ENCODE assay signal across 1 cellular context in the genomic region with DNA sequence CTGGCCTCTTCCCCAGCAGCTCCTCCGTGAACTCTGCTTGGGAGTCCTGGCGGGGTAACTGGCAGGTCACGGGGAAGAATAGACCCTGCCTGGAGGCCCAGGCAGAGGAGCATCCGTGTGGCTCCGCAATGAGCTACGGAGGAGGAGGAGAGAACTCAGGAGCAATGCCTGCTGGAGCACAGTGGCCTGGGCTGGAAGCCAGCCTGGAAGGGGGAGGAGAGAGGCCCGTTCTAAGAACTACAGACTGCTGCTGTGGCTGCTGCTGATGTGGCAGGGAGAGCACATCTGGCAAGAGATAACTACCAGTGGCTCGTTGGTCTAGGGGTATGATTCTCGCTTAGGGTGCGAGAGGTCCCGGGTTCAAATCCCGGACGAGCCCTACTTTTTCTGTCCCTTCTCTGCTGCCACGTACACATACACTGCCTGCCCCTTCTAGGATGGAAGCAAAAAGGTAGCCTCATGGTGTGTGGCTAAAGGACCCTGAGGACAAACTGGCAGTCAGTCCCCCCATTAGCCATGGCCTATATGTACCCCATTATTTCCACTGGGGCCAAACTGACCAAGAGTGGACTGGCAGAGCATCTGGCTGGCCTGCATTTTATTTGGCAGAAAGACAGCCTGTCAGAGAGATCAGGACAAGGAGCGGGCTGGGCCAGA.
A peak's percentile ranks its signal among the peaks of the same experiment; 100 is the strongest.
TF ChIP-seq lines count a peak whose summit lies in the region.

No MANE protein-coding gene starts in this region.

TF ChIP-seq in HepG2, 621 proteins besides CTCF, POLR2A, EP300 and RAD21 (continued from another document):
- TF ChIP-seq, protein P1, sequence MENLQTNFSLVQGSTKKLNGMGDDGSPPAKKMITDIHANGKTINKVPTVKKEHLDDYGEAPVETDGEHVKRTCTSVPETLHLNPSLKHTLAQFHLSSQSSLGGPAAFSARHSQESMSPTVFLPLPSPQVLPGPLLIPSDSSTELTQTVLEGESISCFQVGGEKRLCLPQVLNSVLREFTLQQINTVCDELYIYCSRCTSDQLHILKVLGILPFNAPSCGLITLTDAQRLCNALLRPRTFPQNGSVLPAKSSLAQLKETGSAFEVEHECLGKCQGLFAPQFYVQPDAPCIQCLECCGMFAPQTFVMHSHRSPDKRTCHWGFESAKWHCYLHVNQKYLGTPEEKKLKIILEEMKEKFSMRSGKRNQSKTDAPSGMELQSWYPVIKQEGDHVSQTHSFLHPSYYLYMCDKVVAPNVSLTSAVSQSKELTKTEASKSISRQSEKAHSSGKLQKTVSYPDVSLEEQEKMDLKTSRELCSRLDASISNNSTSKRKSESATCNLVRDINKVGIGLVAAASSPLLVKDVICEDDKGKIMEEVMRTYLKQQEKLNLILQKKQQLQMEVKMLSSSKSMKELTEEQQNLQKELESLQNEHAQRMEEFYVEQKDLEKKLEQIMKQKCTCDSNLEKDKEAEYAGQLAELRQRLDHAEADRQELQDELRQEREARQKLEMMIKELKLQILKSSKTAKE (CRISPR knock-in tag; IDR thresholded peaks at IDR 0.05; ENCODE audit: borderline replicate concordance), result no peak
- TF ChIP-seq CBX2 (IDR thresholded peaks at IDR 0.05; ENCODE audit: low read depth, low read length) (no peak), CBX2 (CRISPR knock-in tag; IDR thresholded peaks at IDR 0.05; ENCODE audit: low read depth) (no peak), ZFP82 (CRISPR knock-in tag; IDR thresholded peaks at IDR 0.05; ENCODE audit: borderline replicate concordance) (no peak), HNRNPUL1 (IDR thresholded peaks at IDR 0.05; ENCODE audit: low read depth, low read length) (no peak), NFRKB (IDR thresholded peaks at IDR 0.05) (no peak), EHMT2 (IDR thresholded peaks at IDR 0.05; ENCODE audit: borderline replicate concordance, low read depth, low read length) (no peak), NFE2L1 (CRISPR knock-in tag; IDR thresholded peaks at IDR 0.05; ENCODE audit: borderline replicate concordance) (no peak), FLYWCH1 (CRISPR knock-in tag; IDR thresholded peaks at IDR 0.05) (no peak), GATAD2A (CRISPR knock-in tag; IDR thresholded peaks at IDR 0.05) (no peak), SMAD1 (CRISPR knock-in tag; IDR thresholded peaks at IDR 0.05; ENCODE audit: borderline replicate concordance, low read depth) (no peak), ZNF263 (CRISPR knock-in tag; IDR thresholded peaks at IDR 0.05) (peak; percentile 79), CREM (IDR thresholded peaks at IDR 0.05) (peak; percentile 29; the same call in 1 of the 2 replicates), CREM (CRISPR knock-in tag; IDR thresholded peaks at IDR 0.05) (no peak), NR2C2 (CRISPR knock-in tag; IDR thresholded peaks at IDR 0.05; ENCODE audit: borderline replicate concordance) (0 out of 2 replicates have a peak, but pooled peaks have one; percentile 18), ZNF10 (CRISPR knock-in tag; IDR thresholded peaks at IDR 0.05; ENCODE audit: borderline replicate concordance, low read depth) (no peak), SP5 (CRISPR knock-in tag; IDR thresholded peaks at IDR 0.05; ENCODE audit: borderline replicate concordance, low read depth) (no peak), IRX3 (CRISPR knock-in tag; IDR thresholded peaks at IDR 0.05; ENCODE audit: borderline replicate concordance, low read depth) (no peak), DPF2 (CRISPR knock-in tag; IDR thresholded peaks at IDR 0.05; ENCODE audit: borderline replicate concordance, low read depth) (no peak), ZNF549 (CRISPR knock-in tag; IDR thresholded peaks at IDR 0.05) (no peak), MAF1 (CRISPR knock-in tag; IDR thresholded peaks at IDR 0.05; ENCODE audit: borderline replicate concordance) (peak; percentile 96), ZBTB21 (CRISPR knock-in tag; IDR thresholded peaks at IDR 0.05) (no peak), MIER3 (CRISPR knock-in tag; IDR thresholded peaks at IDR 0.05; ENCODE audit: borderline replicate concordance) (no peak), SRSF9 (IDR thresholded peaks at IDR 0.05; ENCODE audit: borderline replicate concordance, insufficient read depth, low read depth, low read length, poor library complexity, severe bottlenecking) (no peak), NRL (CRISPR knock-in tag; IDR thresholded peaks at IDR 0.05; ENCODE audit: borderline replicate concordance) (no peak; the same call in 1 of the 2 replicates), GABPB1 (CRISPR knock-in tag; IDR thresholded peaks at IDR 0.05) (no peak), HNRNPL (IDR thresholded peaks at IDR 0.05; ENCODE audit: low read depth, low read length) (no peak), JDP2 (CRISPR knock-in tag; IDR thresholded peaks at IDR 0.05; ENCODE audit: borderline replicate concordance) (no peak), ZNF761 (CRISPR knock-in tag; conservative IDR thresholded peaks at IDR 0.05) (no peak), ZFX (CRISPR knock-in tag; IDR thresholded peaks at IDR 0.05; ENCODE audit: low read depth) (peak; percentile 31; the same call in 1 of the 2 replicates), TAF15 (IDR thresholded peaks at IDR 0.05; ENCODE audit: low read depth, low read length, poor library complexity, severe bottlenecking) (no peak)
- TF ChIP-seq, protein P2, sequence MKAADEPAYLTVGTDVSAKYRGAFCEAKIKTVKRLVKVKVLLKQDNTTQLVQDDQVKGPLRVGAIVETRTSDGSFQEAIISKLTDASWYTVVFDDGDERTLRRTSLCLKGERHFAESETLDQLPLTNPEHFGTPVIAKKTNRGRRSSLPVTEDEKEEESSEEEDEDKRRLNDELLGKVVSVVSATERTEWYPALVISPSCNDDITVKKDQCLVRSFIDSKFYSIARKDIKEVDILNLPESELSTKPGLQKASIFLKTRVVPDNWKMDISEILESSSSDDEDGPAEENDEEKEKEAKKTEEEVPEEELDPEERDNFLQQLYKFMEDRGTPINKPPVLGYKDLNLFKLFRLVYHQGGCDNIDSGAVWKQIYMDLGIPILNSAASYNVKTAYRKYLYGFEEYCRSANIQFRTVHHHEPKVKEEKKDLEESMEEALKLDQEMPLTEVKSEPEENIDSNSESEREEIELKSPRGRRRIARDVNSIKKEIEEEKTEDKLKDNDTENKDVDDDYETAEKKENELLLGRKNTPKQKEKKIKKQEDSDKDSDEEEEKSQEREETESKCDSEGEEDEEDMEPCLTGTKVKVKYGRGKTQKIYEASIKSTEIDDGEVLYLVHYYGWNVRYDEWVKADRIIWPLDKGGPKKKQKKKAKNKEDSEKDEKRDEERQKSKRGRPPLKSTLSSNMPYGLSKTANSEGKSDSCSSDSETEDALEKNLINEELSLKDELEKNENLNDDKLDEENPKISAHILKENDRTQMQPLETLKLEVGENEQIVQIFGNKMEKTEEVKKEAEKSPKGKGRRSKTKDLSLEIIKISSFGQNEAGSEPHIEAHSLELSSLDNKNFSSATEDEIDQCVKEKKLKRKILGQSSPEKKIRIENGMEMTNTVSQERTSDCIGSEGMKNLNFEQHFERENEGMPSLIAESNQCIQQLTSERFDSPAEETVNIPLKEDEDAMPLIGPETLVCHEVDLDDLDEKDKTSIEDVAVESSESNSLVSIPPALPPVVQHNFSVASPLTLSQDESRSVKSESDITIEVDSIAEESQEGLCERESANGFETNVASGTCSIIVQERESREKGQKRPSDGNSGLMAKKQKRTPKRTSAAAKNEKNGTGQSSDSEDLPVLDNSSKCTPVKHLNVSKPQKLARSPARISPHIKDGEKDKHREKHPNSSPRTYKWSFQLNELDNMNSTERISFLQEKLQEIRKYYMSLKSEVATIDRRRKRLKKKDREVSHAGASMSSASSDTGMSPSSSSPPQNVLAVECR (CRISPR knock-in tag; IDR thresholded peaks at IDR 0.05; ENCODE audit: borderline replicate concordance), result no peak
- TF ChIP-seq, protein P3, sequence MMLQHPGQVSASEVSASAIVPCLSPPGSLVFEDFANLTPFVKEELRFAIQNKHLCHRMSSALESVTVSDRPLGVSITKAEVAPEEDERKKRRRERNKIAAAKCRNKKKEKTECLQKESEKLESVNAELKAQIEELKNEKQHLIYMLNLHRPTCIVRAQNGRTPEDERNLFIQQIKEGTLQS (CRISPR knock-in tag; IDR thresholded peaks at IDR 0.05), result no peak
- TF ChIP-seq, protein P4, sequence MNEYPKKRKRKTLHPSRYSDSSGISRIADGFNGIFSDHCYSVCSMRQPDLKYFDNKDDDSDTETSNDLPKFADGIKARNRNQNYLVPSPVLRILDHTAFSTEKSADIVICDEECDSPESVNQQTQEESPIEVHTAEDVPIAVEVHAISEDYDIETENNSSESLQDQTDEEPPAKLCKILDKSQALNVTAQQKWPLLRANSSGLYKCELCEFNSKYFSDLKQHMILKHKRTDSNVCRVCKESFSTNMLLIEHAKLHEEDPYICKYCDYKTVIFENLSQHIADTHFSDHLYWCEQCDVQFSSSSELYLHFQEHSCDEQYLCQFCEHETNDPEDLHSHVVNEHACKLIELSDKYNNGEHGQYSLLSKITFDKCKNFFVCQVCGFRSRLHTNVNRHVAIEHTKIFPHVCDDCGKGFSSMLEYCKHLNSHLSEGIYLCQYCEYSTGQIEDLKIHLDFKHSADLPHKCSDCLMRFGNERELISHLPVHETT (CRISPR knock-in tag; conservative IDR thresholded peaks at IDR 0.05), result no peak
- TF ChIP-seq, protein P5, sequence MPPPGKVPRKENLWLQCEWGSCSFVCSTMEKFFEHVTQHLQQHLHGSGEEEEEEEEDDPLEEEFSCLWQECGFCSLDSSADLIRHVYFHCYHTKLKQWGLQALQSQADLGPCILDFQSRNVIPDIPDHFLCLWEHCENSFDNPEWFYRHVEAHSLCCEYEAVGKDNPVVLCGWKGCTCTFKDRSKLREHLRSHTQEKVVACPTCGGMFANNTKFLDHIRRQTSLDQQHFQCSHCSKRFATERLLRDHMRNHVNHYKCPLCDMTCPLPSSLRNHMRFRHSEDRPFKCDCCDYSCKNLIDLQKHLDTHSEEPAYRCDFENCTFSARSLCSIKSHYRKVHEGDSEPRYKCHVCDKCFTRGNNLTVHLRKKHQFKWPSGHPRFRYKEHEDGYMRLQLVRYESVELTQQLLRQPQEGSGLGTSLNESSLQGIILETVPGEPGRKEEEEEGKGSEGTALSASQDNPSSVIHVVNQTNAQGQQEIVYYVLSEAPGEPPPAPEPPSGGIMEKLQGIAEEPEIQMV (CRISPR knock-in tag; IDR thresholded peaks at IDR 0.05; ENCODE audit: low read depth), result no peak
